ENCODE assay signal across 8 cellular contexts in genomic region chr19:52922841-52923781, GRCh38. TPM values are rescaled to one million over a fixed set of nuclear protein-coding genes. Genes with fewer than 3 reads are reported as not detected.
A peak's percentile ranks its signal among the peaks of the same experiment; 100 is the strongest.
DNase-seq lines count a peak whose midpoint lies in the region; ATAC-seq, FAIRE-seq and TF ChIP-seq lines count a peak whose summit lies in the region.

TSS of gene ZNF888 (minus strand) at chr19:52923428. CDS start at chr19:52917873, 5,555 bp downstream.

- ATAC-seq in HG03378 (IDR thresholded peaks at IDR 0.05; ENCODE audit: unreplicated experiment), result peak; percentile 63

- peak within 1 kb of the TSS; percentile 82 to 94 (median 90) for H3K4me3 ChIP-seq in H1 (ENCODE audit: extremely low read depth in 1 of 4, insufficient read depth in 2 of 4, low read depth in 3 of 4, low read length in 4 of 4)

- peaks cover 0 to 8% (median 4%) of the 10 kb centered on the region in 4 experiments; a peak in 3 of 7 replicates for H3K4me1 ChIP-seq in H1 (replicated peaks in 1 of 4; ENCODE audit: control insufficient read depth in 3 of 4, insufficient read depth in 4 of 4, low read length in 3 of 4)

- H3K9ac ChIP-seq in H1 (replicated peaks in 1 of 4; ENCODE audit: extremely low read depth in 1 of 4, low read depth in 3 of 4, low read length in 3 of 4), result peak within 1 kb of the TSS; percentile 38 to 85 (median 56)

- H4K5ac ChIP-seq in H1 (ENCODE audit: insufficient read length, low read depth, low read length), result peak within 1 kb of the TSS; percentile 11

- 3% methylated on average over 46 of the region's 55 CpGs; no CpG with 5 or more reads in 1 of the 2 experiments for WGBS in H1 (ENCODE audit: extremely low coverage in 1 of 2, insufficient coverage in 1 of 2, insufficient read length in 1 of 2, insufficient replicate concordance in 2 of 2, low coverage in 1 of 2, low lambda C conversion rate in 2 of 2, missing lambda C conversion rate in 1 of 2), 2 experiments

- TF ChIP-seq CTCF in H1 (IDR thresholded peaks at IDR 0.05; ENCODE audit: control extremely low read depth in 1 of 3, insufficient read depth in 1 of 3, low read depth in 1 of 3, low read length in 3 of 3), result no peak

- peak within 1 kb of the TSS; percentile 71 to 78 for H3K4me2 ChIP-seq in H1 (ENCODE audit: insufficient read depth in 1 of 2, low read depth in 2 of 2, low read length in 2 of 2)

- peak within 1 kb of the TSS; percentile 50; the same call in 1 of the 2 replicates for H2BK5ac ChIP-seq in H1 (ENCODE audit: low read depth, low read length)

- peaks cover 0 to 3% (median 0%) of the 10 kb centered on the region in 4 experiments; a peak in 2 of 8 replicates for H3K36me3 ChIP-seq in H1 (ENCODE audit: control insufficient read depth in 2 of 4, insufficient read depth in 4 of 4, low read length in 3 of 4)

- H2AFZ ChIP-seq in H1 (ENCODE audit: low read length), result peak within 1 kb of the TSS; percentile 97

- DNase-seq in AML-193 (lab: John Stamatoyannopoulos, UW) (peak; percentile 76 to 83), NK-92 (lab: John Stamatoyannopoulos, UW; ENCODE audit: unreplicated experiment) (peak; percentile 34), H1 (ENCODE audit: low read depth in 1 of 2, low spot score in 2 of 2) (peak; percentile 60 to 93), mesenteric fat pad (ENCODE audit: low spot score) (peak; percentile 97)
- peak; percentile 42 for DNase-seq in activated CD8-positive, alpha-beta memory T cell treated with anti-CD3 and anti-CD28 coated beads, Interleukin-2, amount 50 U/mL, for 1 hour (ENCODE audit: extremely low read depth)
- DNase-seq in stimulated activated CD8-positive, alpha-beta memory T cell treated with anti-CD3 and anti-CD28 coated beads, Interleukin-15, amount 100 ng/mL, for 1 hour (ENCODE audit: low read depth), result peak; percentile 68

- POLR2A ChIA-PET in H1 (lab: Charles Lee; ENCODE audit: partially characterized antibody), result interaction anchor here (1.3 to 1.9 kb wide), 4 partner anchors 21 to 49 kb away, joined by 3 to 4 read pairs (median 4); partner anchors contain the start of gene ZNF320

- H3K56ac ChIP-seq in H1 (replicated peaks; ENCODE audit: insufficient read length, low read depth, low read length), result peak within 1 kb of the TSS; percentile 1

- no peaks in the 10 kb centered on the region for H3K9me3 ChIP-seq in H1 (ENCODE audit: insufficient read depth in 2 of 2, low read depth in 1 of 2, low read length in 1 of 2)

- FAIRE-seq in H1 (lab: Jason Lieb, UNC), result no peak

- CTCF ChIA-PET in H1 (lab: Charles Lee; ENCODE audit: partially characterized antibody), result no interaction called here

- TF ChIP-seq POLR2A in GM19099 (IDR thresholded peaks at IDR 0.05; ENCODE audit: extremely low read depth, insufficient read length, low read depth) (peak; percentile 84), H1 (IDR thresholded peaks at IDR 0.05; ENCODE audit: control extremely low read depth in 1 of 2, low read depth in 2 of 2, low read length in 2 of 2) (peak; percentile 52 to 62; a peak in 2 of 3 replicates)

- H3K14ac ChIP-seq in H1 (ENCODE audit: insufficient read length), result no peak within 1 kb of the TSS

- H2BK20ac ChIP-seq in H1 (ENCODE audit: low read length), result no peak within 1 kb of the TSS

- H3K27ac ChIP-seq in H1 (ENCODE audit: low read depth, low read length), result peak within 1 kb of the TSS; percentile 77; the same call in 1 of the 2 replicates

- TF ChIP-seq EP300 in H1 (IDR thresholded peaks at IDR 0.05; ENCODE audit: borderline replicate concordance in 1 of 2, low read depth in 2 of 2, low read length in 2 of 2), result no peak

- H3K27me3 ChIP-seq in H1 (replicated peaks in 1 of 4; ENCODE audit: control insufficient read depth in 3 of 4, extremely low read depth in 1 of 4, insufficient read depth in 3 of 4, low read length in 3 of 4), result no peaks in the 10 kb centered on the region; a peak in 1 of 7 replicates

- H3K4ac ChIP-seq in H1 (replicated peaks; ENCODE audit: insufficient read length, low read depth, low read length), result no peak within 1 kb of the TSS

- no peak within 1 kb of the TSS for H4K91ac ChIP-seq in H1 (replicated peaks; ENCODE audit: insufficient read length, low read length)

- no peak within 1 kb of the TSS for H2BK12ac ChIP-seq in H1 (ENCODE audit: low read depth, low read length)

- peak within 1 kb of the TSS; percentile 32 for H3K18ac ChIP-seq in H1 (ENCODE audit: extremely low read depth, low read length)

- H2BK120ac ChIP-seq in H1 (replicated peaks; ENCODE audit: low read depth, low read length), result no peak within 1 kb of the TSS

- no peak within 1 kb of the TSS for H3K23ac ChIP-seq in H1 (ENCODE audit: insufficient read length)

- H4K8ac ChIP-seq in H1 (ENCODE audit: extremely low read depth, insufficient read depth, low read length), result peak within 1 kb of the TSS; percentile 43; the same call in 1 of the 2 replicates

- TF ChIP-seq RAD21 in H1 (IDR thresholded peaks at IDR 0.05 in 1 of 2, conservative IDR thresholded peaks at IDR 0.05 in 1 of 2; ENCODE audit: low read depth in 2 of 2, low read length in 2 of 2), result 0 out of 4 replicates have a peak, but pooled peaks of 1 of the 2 experiments have one; percentile 0

- peaks cover 0 to 1% of the 10 kb centered on the region in 2 experiments for H4K20me1 ChIP-seq in H1 (replicated peaks in 1 of 2; ENCODE audit: control insufficient read depth in 1 of 2, insufficient read depth in 2 of 2, low read length in 2 of 2)

- H2AK5ac ChIP-seq in H1 (ENCODE audit: low read depth, low read length), result no peak within 1 kb of the TSS

- no peak within 1 kb of the TSS for H2BK15ac ChIP-seq in H1 (ENCODE audit: low read length)

- no peaks in the 10 kb centered on the region for H3K79me1 ChIP-seq in H1 (ENCODE audit: low read depth, low read length)

- peaks cover 2% of the 10 kb centered on the region; the same call in 1 of the 2 replicates for H3K23me2 ChIP-seq in H1 (ENCODE audit: low read depth, low read length)

- H3K79me2 ChIP-seq in H1 (ENCODE audit: control insufficient read depth in 1 of 2, insufficient read depth in 2 of 2, low read length in 2 of 2), result no peaks in the 10 kb centered on the region

TF ChIP-seq in H1, 55 proteins besides CTCF, POLR2A, EP300 and RAD21:
- TF ChIP-seq SIN3A (conservative IDR thresholded peaks at IDR 0.05 in 1 of 2, IDR thresholded peaks at IDR 0.05 in 1 of 2; ENCODE audit: low read depth in 1 of 2, low read length in 2 of 2), result peak; percentile 27 to 44; a peak in 2 of 4 replicates
- TF ChIP-seq PHF8 (conservative IDR thresholded peaks at IDR 0.05; ENCODE audit: low read depth, low read length), result peak; percentile 74
- 0 out of 2 replicates have a peak, but pooled peaks have one; percentile 6 for TF ChIP-seq BACH1 (IDR thresholded peaks at IDR 0.05; ENCODE audit: low read length)
- no peak for TF ChIP-seq FOSL1 (IDR thresholded peaks at IDR 0.05; ENCODE audit: insufficient read depth, low read depth, low read length)
- TF ChIP-seq POLR2AphosphoS5 (IDR thresholded peaks at IDR 0.05; ENCODE audit: low read depth, low read length), result peak; percentile 33; the same call in 1 of the 2 replicates
- 0 out of 2 replicates have a peak, but pooled peaks have one; percentile 47 for TF ChIP-seq EGR1 (IDR thresholded peaks at IDR 0.05; ENCODE audit: borderline replicate concordance, low read depth, low read length)
- no peak for TF ChIP-seq CBX5 (IDR thresholded peaks at IDR 0.05; ENCODE audit: low read depth, low read length)
- peak; percentile 56; the same call in 1 of the 2 replicates for TF ChIP-seq TBP (IDR thresholded peaks at IDR 0.05; ENCODE audit: low read depth, low read length)
- TF ChIP-seq CHD2 (IDR thresholded peaks at IDR 0.05; ENCODE audit: low read length), result no peak
- TF ChIP-seq EZH2 (IDR thresholded peaks at IDR 0.05; ENCODE audit: low read depth, low read length, severe bottlenecking), result no peak
- TF ChIP-seq TCF12 (IDR thresholded peaks at IDR 0.05; ENCODE audit: low read depth, low read length), result no peak
- no peak for TF ChIP-seq RNF2 (IDR thresholded peaks at IDR 0.05; ENCODE audit: borderline replicate concordance, low read depth, low read length, missing control alignments, poor library complexity, severe bottlenecking)
- no peak for TF ChIP-seq BRCA1 (IDR thresholded peaks at IDR 0.05; ENCODE audit: low read depth, low read length)
- 0 out of 2 replicates have a peak, but pooled peaks have one; percentile 45 for TF ChIP-seq SRF (IDR thresholded peaks at IDR 0.05; ENCODE audit: low read depth, low read length)
- TF ChIP-seq ASH2L (IDR thresholded peaks at IDR 0.05; ENCODE audit: low read length), result peak; percentile 22
- TF ChIP-seq CREB1 (IDR thresholded peaks at IDR 0.05), result no peak; the same call in 1 of the 2 replicates
- TF ChIP-seq TAF1 (IDR thresholded peaks at IDR 0.05; ENCODE audit: low read depth, low read length), result peak; percentile 36; the same call in 1 of the 2 replicates
- TF ChIP-seq KDM4A (IDR thresholded peaks at IDR 0.05; ENCODE audit: low read depth, low read length, severe bottlenecking), result peak; percentile 56

RNA-seq across cellular contexts. Expression of gene ZNF888, which starts in this region (rescaled TPM):
- total RNA-seq in H1 (2021; fragmentation: NEBNext Ultra II Directional; extraction: Animal tissue kit (Norgen Biotek cat#: 25700)), result 8.6 and 8.7 TPM in 2 replicates
- polyA plus RNA-seq in H1 (2011; rRNA removed), result 0.86 and 1.1 TPM in 2 replicates
- polyA plus RNA-seq in H1 (2011; cell fraction: cytosol; rRNA removed), result 2.0 TPM
- 1.4 TPM for polyA plus RNA-seq in H1 (2011; cell fraction: nucleus; rRNA removed)
- 3.6 to 5.7 TPM (median 3.9 TPM) in 4 replicates for polyA plus RNA-seq in H1 (2012, experiment 1 of 2)
- polyA plus RNA-seq in H1 (2012, experiment 2 of 2), result 0.35 TPM
- 3.7 TPM for polyA plus RNA-seq in H1 (2013, experiment 1 of 2)
- polyA plus RNA-seq in H1 (2013, experiment 2 of 2), result 3.5 TPM
- 9.5 and 11.2 TPM in 2 replicates for polyA minus RNA-seq in H1 (2011; rRNA and poly(A)+ RNA removed)
- 7.4 TPM for polyA minus RNA-seq in H1 (2011; cell fraction: cytosol; rRNA and poly(A)+ RNA removed)
- polyA minus RNA-seq in H1 (2011; cell fraction: nucleus; rRNA and poly(A)+ RNA removed), result 6.6 TPM
- total RNA-seq in mesenteric fat pad, result 2.6 TPM

Comparison
In these comparisons a context has a peak if more than half of its experiments do, and no peak if none do; other contexts are left out.
1. Peak in every context shown above with its lines: DNase-seq, ATAC-seq, H3K4me3 ChIP-seq and H3K27ac ChIP-seq.
2. DNase-seq: peak in every context shown above with its lines; median percentile 97 in mesenteric fat pad; 80 in AML-193; 76 in H1; 68 in stimulated activated CD8-positive, alpha-beta memory T cell treated with anti-CD3 and anti-CD28 coated beads, Interleukin-15, amount 100 ng/mL, for 1 hour; 42 in activated CD8-positive, alpha-beta memory T cell treated with anti-CD3 and anti-CD28 coated beads, Interleukin-2, amount 50 U/mL, for 1 hour; 34 in NK-92.